In genomic region chr14:95504135-95505029, GRCh38 we compare ENCODE assay signal across 10 cellular contexts. TPM values are rescaled to one million over a fixed set of nuclear protein-coding genes. Genes with fewer than 3 reads are reported as not detected.
DNase-seq lines count a peak whose midpoint lies in the region; ATAC-seq and TF ChIP-seq lines count a peak whose summit lies in the region.
"Had no signal": no experiment of that assay in that cellular context is flagged by ENCODE, and none has a peak within 500 bp of the region (broad histone marks: within the 10 kb centered on the region; RNA-seq: fewer than 3 reads in every experiment).

No MANE protein-coding gene starts in this region.

- no peaks in the 10 kb centered on the region for H3K9me3 ChIP-seq in smooth muscle cell (replicated peaks; ENCODE audit: low read depth)
- H3K9me3 ChIP-seq: suprapubic skin had no signal

- no peaks in the 10 kb centered on the region for H3K27me3 ChIP-seq in smooth muscle cell (ENCODE audit: low read depth)
- H3K27me3 ChIP-seq: suprapubic skin had no signal

- H3K4me3 ChIP-seq in smooth muscle cell: no peak overlapping the region
- H3K4me3 ChIP-seq: suprapubic skin had no signal

- no peak overlapping the region for H3K27ac ChIP-seq in smooth muscle cell (ENCODE audit: low read depth)
- H3K27ac ChIP-seq: suprapubic skin had no signal

- H3K4me1 ChIP-seq in smooth muscle cell (ENCODE audit: low read depth): no peaks in the 10 kb centered on the region

- WGBS in smooth muscle cell (ENCODE audit: low lambda C conversion rate): 79% methylated on average over 6 of the region's 6 CpGs

- no peak overlapping the region for H2AFZ ChIP-seq in smooth muscle cell (ENCODE audit: low read depth)

- H3K79me2 ChIP-seq in smooth muscle cell (ENCODE audit: low read depth): no peaks in the 10 kb centered on the region

- ATAC-seq in GM18907 (IDR thresholded peaks at IDR 0.05; ENCODE audit: unreplicated experiment) (peak; percentile 28), omental fat pad (ENCODE audit: low FRiP score) (no peak), GM19023 (IDR thresholded peaks at IDR 0.05; ENCODE audit: unreplicated experiment) (no peak), HG03196 (IDR thresholded peaks at IDR 0.05; ENCODE audit: unreplicated experiment) (no peak)

- DNase-seq in AG08395 (ENCODE audit: low spot score) (peak; percentile 49), NAMALWA (ENCODE audit: low spot score) (peak; percentile 57), fibroblast of gingiva (ENCODE audit: low read depth) (peak; percentile 89), omental fat pad (ENCODE audit: low spot score) (no peak), smooth muscle cell (lab: John Stamatoyannopoulos, UW; ENCODE audit: unreplicated experiment) (no peak)
- DNase-seq: cerebellar nuclear complex had no signal

- no peaks in the 10 kb centered on the region for H3F3A ChIP-seq in smooth muscle cell (ENCODE audit: low read depth)

- no peak for TF ChIP-seq CTCF in omental fat pad (IDR thresholded peaks at IDR 0.05)
- no peak for TF ChIP-seq CTCF in smooth muscle cell (IDR thresholded peaks at IDR 0.05; ENCODE audit: borderline replicate concordance, insufficient read depth, poor library complexity, severe bottlenecking)

- H3K4me2 ChIP-seq in smooth muscle cell: no peak overlapping the region

- H3K9ac ChIP-seq in smooth muscle cell (ENCODE audit: low read depth): no peak overlapping the region

- H4K20me1 ChIP-seq in smooth muscle cell (ENCODE audit: low read depth): peaks cover 2% of the 10 kb centered on the region

- no peaks in the 10 kb centered on the region for H3K36me3 ChIP-seq in smooth muscle cell (ENCODE audit: low read depth)
- H3K36me3 ChIP-seq: suprapubic skin had no signal

RNA-seq across cellular contexts. Expression of gene SYNE3, which starts 12.1 kb away (rescaled TPM):
- total RNA-seq in omental fat pad (100 to 1,000 TPM in 1 of 4 donors, 10 to 100 TPM in 3; 46.9 to 109 (median 88.6) TPM), smooth muscle cell (4.0 and 4.2 TPM in 2 replicates)
- 2.7 and 4.1 TPM in 2 replicates for polyA plus RNA-seq in smooth muscle cell

RNA-seq across cellular contexts. Expression of gene GLRX5, which starts 30.5 kb away (rescaled TPM):
- total RNA-seq in omental fat pad: 10 to 100 TPM; 25.5 to 36.8 (median 27.2) TPM
- total RNA-seq in smooth muscle cell: 42.4 and 53.5 TPM in 2 replicates
- polyA plus RNA-seq in smooth muscle cell: 79.8 and 84.3 TPM in 2 replicates

Comparison
In these comparisons a context has a peak if more than half of its experiments do, and no peak if none do; other contexts are left out.
1. DNase-seq: peak in AG08395 (single experiment), NAMALWA (single experiment) and fibroblast of gingiva (single experiment); none in omental fat pad (single experiment) and smooth muscle cell (single experiment).